Comparison of ENCODE assay signal across 8 cellular contexts in the genomic region with DNA sequence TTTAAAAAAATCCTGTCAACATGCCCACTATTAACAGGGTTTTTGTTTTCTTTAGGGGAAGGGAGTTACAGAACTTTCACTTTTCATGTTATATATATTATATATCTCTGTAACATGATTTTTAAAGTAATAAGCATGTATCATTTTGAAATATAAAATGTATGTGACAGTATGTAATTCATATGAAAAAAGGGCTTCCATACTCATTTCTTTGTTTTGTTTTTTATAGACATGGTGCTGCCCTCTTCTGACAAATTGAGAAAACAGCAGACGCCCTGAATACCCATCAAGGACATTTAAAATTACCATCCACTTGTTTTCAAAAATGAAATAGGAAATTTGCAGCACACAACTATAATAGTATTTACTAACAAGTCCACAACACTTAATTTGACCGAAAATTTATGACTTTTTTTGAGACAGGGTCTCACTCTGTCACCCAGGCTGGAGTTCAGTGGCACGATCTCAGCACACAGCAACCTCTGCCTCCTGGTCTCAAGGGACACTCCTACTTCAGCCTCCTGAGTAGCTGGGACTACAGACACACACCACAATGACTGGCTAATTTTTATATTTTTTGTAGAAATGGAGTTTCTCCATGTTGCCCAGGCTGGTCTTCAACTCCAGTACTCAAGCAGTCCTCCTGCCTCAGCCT. TPM values are rescaled to one million over a fixed set of nuclear protein-coding genes. Genes with fewer than 3 reads are reported as not detected.
A peak's percentile ranks its signal among the peaks of the same experiment; 100 is the strongest.
DNase-seq lines count a peak whose midpoint lies in the region; ATAC-seq and TF ChIP-seq lines count a peak whose summit lies in the region.

No MANE protein-coding gene starts in this region.

- H3K9me3 ChIP-seq in cardiac muscle cell (ENCODE audit: low read depth) (no peaks in the 10 kb centered on the region), lower lobe of right lung (no peaks in the 10 kb centered on the region)

- intact Hi-C loops in Right ventricle myocardium inferior (cut with DNase I) (loop anchor here (1.0 kb wide), 1 partner anchor 204 kb away; no protein-coding TSS in a partner anchor), lower lobe of right lung (cut with DNase I) (no loop called here), posterior cingulate gyrus (cut with DNase I) (loop anchor here (1.0 kb wide), 1 partner anchor 204 kb away; no protein-coding TSS in a partner anchor)

- ATAC-seq in Right ventricle myocardium inferior (no peak), lower lobe of right lung (peak in 1 of 2 donors; percentile 54)

- H3K36me3 ChIP-seq in cardiac muscle cell (peaks cover 10% of the 10 kb centered on the region), lower lobe of right lung (peaks cover 20% of the 10 kb centered on the region)

- peaks cover 13% of the 10 kb centered on the region for H3K4me1 ChIP-seq in cardiac muscle cell (ENCODE audit: low read depth)
- H3K4me1 ChIP-seq in lower lobe of right lung = peaks cover 12% of the 10 kb centered on the region

- H3K27ac ChIP-seq in cardiac muscle cell (peak overlapping the region; percentile 84), lower lobe of right lung (peak overlapping the region; percentile 48)

- H3K27me3 ChIP-seq in cardiac muscle cell = no peaks in the 10 kb centered on the region
- H3K27me3 ChIP-seq in lower lobe of right lung (ENCODE audit: low read depth) = no peaks in the 10 kb centered on the region

- DNase-seq in cardiac muscle cell (ENCODE audit: low read depth in 1 of 2, low spot score in 1 of 2) = peak; percentile 40 to 69
- no peak for DNase-seq in Right ventricle myocardium inferior (ENCODE audit: missing footprints)
- DNase-seq in NCI-H1092 (lab: John Stamatoyannopoulos, UW) = peak; percentile 15
- peak; percentile 71 to 79 for DNase-seq in cardiac fibroblast (ENCODE audit: low read depth in 2 of 2)
- DNase-seq in lower lobe of right lung = no peak
- no peak for DNase-seq in posterior cingulate gyrus
- no peak for DNase-seq in epidermal melanocyte (ENCODE audit: insufficient read length, low spot score)
- DNase-seq in ureter (ENCODE audit: low spot score) = no peak

- TF ChIP-seq CTCF in cardiac muscle cell (IDR thresholded peaks at IDR 0.05; ENCODE audit: low read depth, low read length) (peak; percentile 61), cardiac fibroblast (IDR thresholded peaks at IDR 0.05; ENCODE audit: low read depth, low read length) (peak; percentile 56), lower lobe of right lung (IDR thresholded peaks at IDR 0.05) (peak; percentile 71)

- H3K4me3 ChIP-seq in cardiac muscle cell (no peak overlapping the region), cardiac fibroblast (replicated peaks in 1 of 2; ENCODE audit: low read depth in 2 of 2, low read length in 2 of 2) (no peak overlapping the region), lower lobe of right lung (no peak overlapping the region)

RNA-seq across cellular contexts. Expression of a gene that starts 30.4 kb away (rescaled TPM):
- total RNA-seq in cardiac muscle cell (78.1 and 103 TPM in 2 replicates), Right ventricle myocardium inferior (26.6 TPM), lower lobe of right lung (57.7 TPM), ureter (60.2 TPM)
- 114 and 116 TPM in 2 replicates for polyA plus RNA-seq in cardiac muscle cell

Comparison
In these comparisons a context has a peak if more than half of its experiments do, and no peak if none do; other contexts are left out.
1. DNase-seq: peak in cardiac muscle cell (2 of 2), NCI-H1092 (single experiment) and cardiac fibroblast (2 of 2); none in Right ventricle myocardium inferior (single experiment), lower lobe of right lung (single experiment), posterior cingulate gyrus (0 of 10), epidermal melanocyte (single experiment) and ureter (single experiment).
2. Peak in every context shown above with its lines, with median percentiles within 50 percentile points of each other: CTCF ChIP-seq.